In the genomic region with DNA sequence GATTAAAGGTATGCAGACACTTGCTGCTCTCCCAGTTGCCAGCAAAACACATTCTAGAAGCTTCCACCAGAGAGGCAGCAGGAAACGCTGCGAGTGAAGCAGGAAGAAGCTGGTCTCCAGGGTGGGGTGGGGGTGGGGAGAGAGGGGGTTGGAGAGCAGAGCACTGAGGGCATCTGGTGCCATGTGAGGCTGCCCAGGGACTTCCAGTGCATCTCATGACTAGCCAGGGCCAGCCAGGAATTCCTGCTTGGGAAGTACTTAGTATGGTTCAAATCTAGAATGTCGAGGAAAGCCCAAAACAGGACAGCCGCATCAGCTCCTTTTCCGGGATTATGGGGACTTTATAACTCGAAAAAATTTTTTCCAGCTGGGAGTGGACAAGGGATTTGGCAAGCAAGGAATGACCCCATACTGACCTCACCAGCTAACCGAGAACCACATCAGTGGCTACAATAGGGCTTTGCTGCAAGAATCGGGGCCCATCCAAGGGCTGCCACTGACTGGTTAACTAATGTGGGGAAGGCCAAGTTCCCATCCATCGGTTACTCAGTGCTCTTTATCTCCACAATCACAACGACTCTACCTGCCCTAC, we compare ENCODE assay signal across 16 cellular contexts.
"Had no signal": no experiment of that assay in that cellular context is flagged by ENCODE, and none has a peak within 500 bp of the region (broad histone marks: within the 10 kb centered on the region; RNA-seq: fewer than 3 reads in every experiment).

No MANE protein-coding gene starts in this region.

- H3K36me3 Mint-ChIP-seq: memory B cell had no signal

- H3K27ac Mint-ChIP-seq: memory B cell had no signal

- H3K27me3 Mint-ChIP-seq: stimulated activated naive CD8-positive, alpha-beta T cell treated with anti-CD3 and anti-CD28 coated beads, Interleukin-15, amount 100 ng/mL, for 72 hours had no signal

- H3K36me3 ChIP-seq: thyroid gland, uterus had no signal

- H3K27me3 ChIP-seq: body of pancreas, thyroid gland, uterus had no signal

- H3K27ac ChIP-seq: body of pancreas, thyroid gland, uterus had no signal

- ATAC-seq: activated naive CD4-positive, alpha-beta T cell treated with anti-CD3 and anti-CD28 coated beads, Interleukin-2, amount 50 U/mL, for 72 hours; stimulated activated naive CD8-positive, alpha-beta T cell treated with anti-CD3 and anti-CD28 coated beads, Interleukin-15, amount 100 ng/mL, for 72 hours had no signal

- H3K4me3 ChIP-seq: body of pancreas, thyroid gland, uterus had no signal

- H3K9me3 ChIP-seq: body of pancreas, thyroid gland, uterus had no signal

- H3K4me3 Mint-ChIP-seq: central memory CD8-positive, alpha-beta T cell; memory B cell; stimulated activated naive CD8-positive, alpha-beta T cell treated with anti-CD3 and anti-CD28 coated beads, Interleukin-15, amount 100 ng/mL, for 72 hours had no signal

- H3K9me3 Mint-ChIP-seq: central memory CD8-positive, alpha-beta T cell; memory B cell; stimulated activated naive CD8-positive, alpha-beta T cell treated with anti-CD3 and anti-CD28 coated beads, Interleukin-15, amount 100 ng/mL, for 72 hours had no signal

- DNase-seq: activated CD4-positive, alpha-beta T cell treated with anti-CD3 and anti-CD28 coated beads, Interleukin-2, amount 50 U/mL, for 1 hour; activated CD4-positive, CD25-positive, alpha-beta regulatory T cell; activated T-cell treated with anti-CD3 and anti-CD28 coated beads for 4 hours; amniotic stem cell; cortex of kidney; effector memory CD4-positive, alpha-beta T cell; hypothalamus; stimulated activated CD4-positive, alpha-beta T cell treated with anti-CD3 and anti-CD28 coated beads, Interleukin-15, amount 100 ng/mL, for 24 hours; stimulated activated CD4-positive, alpha-beta T cell treated with anti-CD3 and anti-CD28 coated beads, Interleukin-4, amount 100 ng/mL, for 24 hours; stimulated activated naive CD8-positive, alpha-beta T cell treated with anti-CD3 and anti-CD28 coated beads, Interleukin-15, amount 100 ng/mL, for 72 hours; uterus had no signal
